Comparison of ENCODE assay signal across 25 cellular contexts in the genomic region with DNA sequence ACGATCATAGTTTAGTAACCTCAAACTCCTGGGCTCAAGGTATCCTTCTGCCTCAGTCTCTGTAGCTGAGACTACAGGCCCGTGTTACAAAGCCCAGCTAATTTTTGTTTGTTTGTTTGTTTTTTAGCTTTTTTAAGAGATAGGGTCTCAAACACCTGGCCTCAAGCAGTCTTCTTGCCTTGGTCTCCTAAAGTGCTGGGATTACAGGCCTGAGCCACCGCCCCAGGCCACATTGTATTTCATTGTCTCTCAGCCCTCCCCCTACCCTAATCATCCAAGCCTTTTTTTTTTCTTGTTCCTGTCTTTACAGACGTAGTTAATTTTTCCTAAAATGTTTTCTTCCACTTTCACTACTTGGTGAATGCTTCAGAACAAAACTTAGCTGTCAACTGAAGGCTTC. TPM values are rescaled to one million over a fixed set of nuclear protein-coding genes. Genes with fewer than 3 reads are reported as not detected.
DNase-seq lines count a peak whose midpoint lies in the region; ATAC-seq, FAIRE-seq and TF ChIP-seq lines count a peak whose summit lies in the region.
"Had no signal": no experiment of that assay in that cellular context is flagged by ENCODE, and none has a peak within 500 bp of the region (broad histone marks: within the 10 kb centered on the region; RNA-seq: fewer than 3 reads in every experiment).

No MANE protein-coding gene starts in this region.

- in situ Hi-C loops in HepG2 (cut with HindIII; ENCODE audit: extremely low pct_ligation_motif_present, low pct_unique_long_range_greater_than_20kb) = no loop called here

- H3K27me3 ChIP-seq in HepG2 (ENCODE audit: control insufficient read depth in 1 of 2, insufficient read depth in 2 of 2, low read length in 2 of 2) (no peaks in the 10 kb centered on the region), right lobe of liver (no peaks in the 10 kb centered on the region), SU-DHL-6 (ENCODE audit: low read length) (no peaks in the 10 kb centered on the region)
- H3K27me3 ChIP-seq: SJSA1 had no signal

- TF ChIP-seq POLR2A in HepG2 (IDR thresholded peaks at IDR 0.05; ENCODE audit: insufficient read depth in 1 of 2, low read depth in 2 of 2, low read length in 2 of 2) = no peak
- no peak for TF ChIP-seq POLR2A in right lobe of liver (IDR thresholded peaks at IDR 0.05)

- H3K9me3 Mint-ChIP-seq in neural crest cell = no peaks in the 10 kb centered on the region
- H3K9me3 Mint-ChIP-seq in activated naive CD4-positive, alpha-beta T cell treated with anti-CD3 and anti-CD28 coated beads for 36 hours = no peaks in the 10 kb centered on the region
- H3K9me3 Mint-ChIP-seq: CD4-positive, CD25-positive, alpha-beta regulatory T cell had no signal

- no TSS peak for BruUV-seq in HepG2 (replicated peaks; lab: Mats Ljungman, UMichigan)

- TF ChIP-seq CTCF in HepG2 (CRISPR knock-in tag; IDR thresholded peaks at IDR 0.05) (no peak), right lobe of liver (IDR thresholded peaks at IDR 0.05) (no peak), SU-DHL-6 (IDR thresholded peaks at IDR 0.05; ENCODE audit: insufficient read depth, low read length, poor library complexity, severe bottlenecking) (no peak), neural crest cell (conservative IDR thresholded peaks at IDR 0.05) (no peak)

- 47% methylated on average over 4 of the region's 4 CpGs for WGBS in HepG2 (ENCODE audit: low lambda C conversion rate)
- 61% methylated on average over 3 of the region's 4 CpGs for WGBS in right lobe of liver (ENCODE audit: insufficient coverage, low coverage, low lambda C conversion rate, missing lambda C conversion rate)

- CTCF ChIA-PET in HepG2 (lab: Yijun Ruan, JAX; ENCODE audit: low intra/inter-chr PET ratio, low total read pairs) = no interaction called here
- CTCF ChIA-PET in activated naive CD4-positive, alpha-beta T cell treated with anti-CD3 and anti-CD28 coated beads for 36 hours (lab: Charles Lee) = interaction anchor here (1.5 kb wide), 1 partner anchor 28 kb away, joined by 4 read pairs; no protein-coding TSS in a partner anchor

- ATAC-seq in HepG2 (peak; percentile 3; the same call in 2 of the 3 replicates), right lobe of liver (no peak)

- H3K36me3 ChIP-seq in HepG2 (replicated peaks in 1 of 2; ENCODE audit: control insufficient read depth in 1 of 2, insufficient read depth in 2 of 2, low read length in 2 of 2) (no peaks in the 10 kb centered on the region), right lobe of liver (no peaks in the 10 kb centered on the region), SU-DHL-6 (ENCODE audit: low read length) (peaks cover 42% of the 10 kb centered on the region)

- H3K79me2 ChIP-seq in HepG2 (ENCODE audit: insufficient read depth, low read length) (peaks cover 17% of the 10 kb centered on the region), SU-DHL-6 (ENCODE audit: insufficient read depth, low read length) (peaks cover 79% of the 10 kb centered on the region)

- no peak overlapping the region for H2AFZ ChIP-seq in HepG2 (ENCODE audit: low read length)
- H2AFZ ChIP-seq in SU-DHL-6 (ENCODE audit: low read depth, low read length, severe bottlenecking) = no peak overlapping the region
- H2AFZ ChIP-seq: PC-9 had no signal

- POLR2A ChIA-PET in HepG2 (lab: Yijun Ruan, JAX) = no interaction called here

- no peak overlapping the region for H3K27ac ChIP-seq in HepG2 (ENCODE audit: extremely low read length, insufficient read depth, low read length)
- H3K27ac ChIP-seq in right lobe of liver = no peak overlapping the region
- no peak overlapping the region for H3K27ac ChIP-seq in SU-DHL-6 (ENCODE audit: low read depth, low read length)
- H3K27ac ChIP-seq: PC-9, SJSA1 had no signal

- no peak overlapping the region for H3K9ac ChIP-seq in HepG2 (ENCODE audit: insufficient read depth, low read depth, low read length)
- peak overlapping the region; percentile 5; the same call in 1 of the 2 replicates for H3K9ac ChIP-seq in SU-DHL-6 (ENCODE audit: low read length)

- H3K4me1 Mint-ChIP-seq in neural crest cell = peaks cover 45% of the 10 kb centered on the region
- H3K4me1 Mint-ChIP-seq in activated naive CD4-positive, alpha-beta T cell treated with anti-CD3 and anti-CD28 coated beads for 36 hours (ENCODE audit: low read depth) = peaks cover 15% of the 10 kb centered on the region

- TF ChIP-seq RAD21 in HepG2 (CRISPR knock-in tag; IDR thresholded peaks at IDR 0.05) = no peak

- H3K9me3 ChIP-seq in HepG2 (ENCODE audit: low read length) = no peaks in the 10 kb centered on the region
- H3K9me3 ChIP-seq in right lobe of liver = no peaks in the 10 kb centered on the region
- no peaks in the 10 kb centered on the region for H3K9me3 ChIP-seq in SU-DHL-6 (ENCODE audit: insufficient read depth, low read length)
- H3K9me3 ChIP-seq: HAP-1, SJSA1 had no signal

- no peaks in the 10 kb centered on the region for H3K9me2 ChIP-seq in SU-DHL-6 (replicated peaks; ENCODE audit: insufficient read depth, low read length)

- H3F3A ChIP-seq in SU-DHL-6 (ENCODE audit: insufficient read depth) = peaks cover 20% of the 10 kb centered on the region

- H4K20me1 ChIP-seq in HepG2 (ENCODE audit: insufficient read depth, low read length) (no peaks in the 10 kb centered on the region), SU-DHL-6 (ENCODE audit: low read depth, low read length) (peaks cover 9% of the 10 kb centered on the region; the same call in 1 of the 2 replicates)

- no peaks in the 10 kb centered on the region for H3K27me3 Mint-ChIP-seq in neural crest cell (ENCODE audit: low read depth)
- no peaks in the 10 kb centered on the region for H3K27me3 Mint-ChIP-seq in activated naive CD4-positive, alpha-beta T cell treated with anti-CD3 and anti-CD28 coated beads for 36 hours (ENCODE audit: low read depth)
- H3K27me3 Mint-ChIP-seq: CD4-positive, CD25-positive, alpha-beta regulatory T cell had no signal

- H3K4me3 ChIP-seq in HepG2 (replicated peaks in 1 of 3; ENCODE audit: insufficient read depth in 1 of 3, low read depth in 2 of 3, low read length in 3 of 3) = no peak overlapping the region
- no peak overlapping the region for H3K4me3 ChIP-seq in right lobe of liver
- no peak overlapping the region for H3K4me3 ChIP-seq in SU-DHL-6 (ENCODE audit: insufficient read depth, low read length, poor library complexity, severe bottlenecking)
- H3K4me3 ChIP-seq: HAP-1, PC-9, SJSA1 had no signal

- H3K4me3 Mint-ChIP-seq in neural crest cell = peak overlapping the region; percentile 5
- no peak overlapping the region for H3K4me3 Mint-ChIP-seq in activated naive CD4-positive, alpha-beta T cell treated with anti-CD3 and anti-CD28 coated beads for 36 hours

- DNase-seq in HepG2 (ENCODE audit: low spot score) (peak; percentile 56), right lobe of liver (no peak), neural crest cell (ENCODE audit: low read depth, low spot score) (no peak), retina (no peak), posterior vena cava (ENCODE audit: low spot score) (no peak)
- no peak for DNase-seq in activated naive CD4-positive, alpha-beta T cell treated with anti-CD3 and anti-CD28 coated beads for 36 hours
- DNase-seq: 8988T; ACHN; CD4-positive, CD25-positive, alpha-beta regulatory T cell; GDM1; GOT3; IMR-90; KG1; NCI-H1048; NCI-H1417; NCI-H1694; NCI-H2029 treated with DMSO at 0.1 percent for 48 hours; NCI-H2227 treated with DMSO at 0.1 percent for 48 hours; NCI-H526 treated with DMSO at 0.1 percent for 48 hours; PC-9; Right ventricle myocardium superior had no signal

- no peak for FAIRE-seq in HepG2 (lab: Jason Lieb, UNC)
- FAIRE-seq: D721Med had no signal

- H3K4me2 ChIP-seq in HepG2 (ENCODE audit: low read depth, low read length) (no peak overlapping the region), SU-DHL-6 (ENCODE audit: low read depth, low read length, poor library complexity, severe bottlenecking) (peak overlapping the region; percentile 42)
- H3K4me2 ChIP-seq: PC-9 had no signal

- H3K36me3 Mint-ChIP-seq in neural crest cell (ENCODE audit: low read depth) = peaks cover 11% of the 10 kb centered on the region
- peaks cover 50% of the 10 kb centered on the region for H3K36me3 Mint-ChIP-seq in activated naive CD4-positive, alpha-beta T cell treated with anti-CD3 and anti-CD28 coated beads for 36 hours (ENCODE audit: low read depth)

- TF ChIP-seq EP300 in HepG2 (IDR thresholded peaks at IDR 0.05; ENCODE audit: low read depth in 2 of 2, low read length in 2 of 2) (no peak), HepG2 (CRISPR knock-in tag; IDR thresholded peaks at IDR 0.05; ENCODE audit: borderline replicate concordance) (no peak)

- H3K27ac Mint-ChIP-seq in neural crest cell (ENCODE audit: unreplicated experiment) = no peak overlapping the region
- no peak overlapping the region for H3K27ac Mint-ChIP-seq in activated naive CD4-positive, alpha-beta T cell treated with anti-CD3 and anti-CD28 coated beads for 36 hours
- H3K27ac Mint-ChIP-seq: CD4-positive, CD25-positive, alpha-beta regulatory T cell had no signal

- intact Hi-C loops in HepG2 (cut with micrococcal nuclease; ENCODE audit: unreplicated experiment) = no loop called here
- intact Hi-C loops in right lobe of liver (cut with DNase I) = no loop called here
- intact Hi-C loops in activated naive CD4-positive, alpha-beta T cell treated with anti-CD3 and anti-CD28 coated beads for 36 hours (cut with micrococcal nuclease) = loop anchor here (10.0 kb wide), 4 partner anchors 101 to 1661 kb away; a partner anchor contains a TSS
- intact Hi-C loops in posterior vena cava (cut with DNase I) = no loop called here

- H3K4me1 ChIP-seq in HepG2 (ENCODE audit: insufficient read depth, low read length) = peaks cover 23% of the 10 kb centered on the region
- peaks cover 0 to 11% (median 0%) of the 10 kb centered on the region in 4 donors for H3K4me1 ChIP-seq in right lobe of liver

RNA-seq across cellular contexts. Expression of a gene that starts 5.4 kb away (rescaled TPM):
- total RNA-seq in HepG2 (2016; rRNA removed; fragmentation: Illumina TruSeq; extraction: Trizol) (12.6 and 19.2 TPM in 2 replicates), right lobe of liver (1 to 10 TPM in 3 of 6 experiments, under 1 TPM in 3; 0.24 to 2.2 (median 0.92) TPM), neural crest cell (62.8 and 64.8 TPM in 2 replicates), posterior vena cava (1 to 10 TPM; 1.8 to 2.0 TPM)
- total RNA-seq in HepG2 (2016; cell fraction: cytosol; rRNA removed; fragmentation: Illumina TruSeq; extraction: Trizol; ENCODE audit: low read depth) = 8.9 and 13.3 TPM in 2 replicates
- 12.7 and 17.3 TPM in 2 replicates for total RNA-seq in HepG2 (2016; cell fraction: insoluble cytoplasmic fraction; rRNA removed; fragmentation: Illumina TruSeq; extraction: Trizol)
- 5.8 and 8.1 TPM in 2 replicates for total RNA-seq in HepG2 (2016; cell fraction: membrane; rRNA removed; fragmentation: Illumina TruSeq; extraction: Trizol)
- 12.3 and 15.6 TPM in 2 replicates for total RNA-seq in HepG2 (2016; cell fraction: nucleus; rRNA removed; fragmentation: Illumina TruSeq; extraction: Trizol)
- polyA plus RNA-seq in HepG2 (2011; rRNA removed) = 2.3 and 2.5 TPM in 2 replicates
- 1.0 and 1.2 TPM in 2 replicates for polyA plus RNA-seq in HepG2 (2011; cell fraction: cytosol; rRNA removed)
- 7.1 and 10.3 TPM in 2 replicates for polyA plus RNA-seq in HepG2 (2011; cell fraction: nucleus; rRNA removed)
- polyA plus RNA-seq in HepG2 (2012) = 2.8 and 3.6 TPM in 2 replicates
- 0.80 and 0.94 TPM in 2 replicates for polyA plus RNA-seq in HepG2 (2016; cell fraction: cytosol; fragmentation: Illumina TruSeq; extraction: Trizol; ENCODE audit: low read depth)
- polyA plus RNA-seq in HepG2 (2016; cell fraction: insoluble cytoplasmic fraction; fragmentation: Illumina TruSeq; extraction: Trizol; ENCODE audit: low read depth) = 12.3 and 12.4 TPM in 2 replicates
- polyA plus RNA-seq in HepG2 (2016; cell fraction: membrane; fragmentation: Illumina TruSeq; extraction: Trizol; ENCODE audit: low read depth) = 1.9 and 2.0 TPM in 2 replicates
- 26.6 and 27.9 TPM in 2 replicates for polyA plus RNA-seq in HepG2 (2016; cell fraction: nucleus; fragmentation: Illumina TruSeq; extraction: Trizol; ENCODE audit: insufficient read depth, low read depth)
- 2.2 and 24.5 TPM in 2 replicates for polyA minus RNA-seq in HepG2 (2011; rRNA and poly(A)+ RNA removed; ENCODE audit: low replicate concordance)
- polyA minus RNA-seq in HepG2 (2011; cell fraction: cytosol; rRNA and poly(A)+ RNA removed) = 4.2 and 5.4 TPM in 2 replicates
- 29.9 and 30.3 TPM in 2 replicates for polyA minus RNA-seq in HepG2 (2011; cell fraction: nucleus; rRNA and poly(A)+ RNA removed)
- 10 to 100 TPM; 27.0 TPM for total RNA-seq in activated naive CD4-positive, alpha-beta T cell treated with anti-CD3 and anti-CD28 coated beads for 36 hours
